ENCODE assay signal across 28 cellular contexts in the genomic region with DNA sequence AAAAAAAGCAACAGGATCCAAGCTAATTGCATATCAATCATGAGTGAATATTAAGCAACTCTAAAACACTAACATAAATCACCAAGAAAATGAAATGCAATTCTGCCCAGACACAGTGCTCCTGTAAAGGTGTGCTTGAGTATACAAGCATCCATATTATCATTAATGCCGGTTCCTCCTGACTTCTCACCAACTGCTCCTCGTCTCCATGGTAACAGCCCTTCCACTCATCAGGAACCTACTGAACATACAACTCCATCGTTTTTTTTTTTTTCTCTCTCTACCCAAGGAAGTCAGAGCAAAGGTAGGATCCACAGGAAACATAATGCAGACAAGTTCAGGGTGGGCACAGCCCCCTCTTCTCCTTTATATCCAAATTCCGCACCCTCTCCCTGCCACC. TPM values are rescaled to one million over a fixed set of nuclear protein-coding genes. Genes with fewer than 3 reads are reported as not detected.
"Had no signal": no experiment of that assay in that cellular context is flagged by ENCODE, and none has a peak within 500 bp of the region (broad histone marks: within the 10 kb centered on the region; RNA-seq: fewer than 3 reads in every experiment).

No MANE protein-coding gene starts in this region.

- H3K27ac ChIP-seq: body of pancreas, left ventricle myocardium inferior, tibial nerve had no signal

- H3K4me1 ChIP-seq: body of pancreas, left ventricle myocardium inferior, tibial nerve had no signal

- H3K4me3 ChIP-seq: body of pancreas, left ventricle myocardium inferior, tibial nerve had no signal

- H3K27me3 ChIP-seq: body of pancreas, tibial nerve had no signal

- ATAC-seq: activated CD4-positive, alpha-beta T cell treated with anti-CD3 and anti-CD28 coated beads for 36 hours; activated naive CD8-positive, alpha-beta T cell treated with anti-CD3 and anti-CD28 coated beads, Interleukin-2, amount 50 U/mL, for 24 hours; body of pancreas; esophagus mucosa; naive thymus-derived CD8-positive, alpha-beta T cell; stimulated activated naive CD8-positive, alpha-beta T cell treated with anti-CD3 and anti-CD28 coated beads, Interleukin-15, Interleukin-2, amounts not matched to agents 100 U/mL and 50 U/mL, for 24 hours had no signal

- DNase-seq: activated B cell treated with CpG ODN at 0.5 μM for 24 hours; activated CD4-positive, alpha-beta memory T cell treated with anti-CD3 and anti-CD28 coated beads for 36 hours; activated CD4-positive, alpha-beta T cell treated with anti-CD3 and anti-CD28 coated beads for 36 hours; activated gamma-delta T cell; activated naive CD4-positive, alpha-beta T cell treated with anti-CD3 and anti-CD28 coated beads, Interleukin-2, amount 50 U/mL, for 16 hours; activated naive CD8-positive, alpha-beta T cell treated with anti-CD3 and anti-CD28 coated beads, Interleukin-2, amount 50 U/mL, for 24 hours; body of pancreas; dermis blood vessel endothelial cell; effector CD8-positive, alpha-beta T cell; foreskin melanocyte; hippocampal formation; left ventricle myocardium inferior; naive thymus-derived CD8-positive, alpha-beta T cell; stimulated activated CD4-positive, alpha-beta T cell treated with anti-CD3 and anti-CD28 coated beads, Interleukin-2, amount 100 ng/mL, for 48 hours; stimulated activated CD8-positive, alpha-beta memory T cell treated with anti-CD3 and anti-CD28 coated beads, Interleukin-4, amount 100 ng/mL, for 48 hours; stimulated activated naive CD8-positive, alpha-beta T cell treated with anti-CD3 and anti-CD28 coated beads, Interleukin-15, Interleukin-2, amounts not matched to agents 100 U/mL and 50 U/mL, for 24 hours; substantia nigra; T1000 had no signal

- H3K9me3 ChIP-seq: body of pancreas, left ventricle myocardium inferior, tibial nerve had no signal

RNA-seq across cellular contexts. Expression of a gene that starts 35.7 kb away (rescaled TPM):
- total RNA-seq: activated B cell treated with CpG ODN at 0.5 μM for 24 hours; activated CD4-positive, alpha-beta memory T cell treated with anti-CD3 and anti-CD28 coated beads for 36 hours; activated CD4-positive, alpha-beta T cell treated with anti-CD3 and anti-CD28 coated beads for 36 hours; body of pancreas; cardiac septum; dermis blood vessel endothelial cell; endothelial cell of umbilical vein; esophagus mucosa; left ventricle myocardium inferior; lung microvascular endothelial cell; mesothelial cell of epicardium; naive thymus-derived CD8-positive, alpha-beta T cell; osteocyte; progenitor cell of endocrine pancreas; T-helper 1 cell treated with Interleukin-12 subunit alpha and Interleukin-12 subunit beta and Interleukin-4 antibody, amounts not matched to agents 30 ng/mL and 1 ng/mL, for 36 hours; tibial nerve; urinary bladder had no signal
- polyA plus RNA-seq: endothelial cell of umbilical vein; naive thymus-derived CD8-positive, alpha-beta T cell; urinary bladder had no signal

RNA-seq across cellular contexts. Expression of a gene that starts 36.3 kb away (rescaled TPM):
- total RNA-seq: activated B cell treated with CpG ODN at 0.5 μM for 24 hours; activated CD4-positive, alpha-beta memory T cell treated with anti-CD3 and anti-CD28 coated beads for 36 hours; activated CD4-positive, alpha-beta T cell treated with anti-CD3 and anti-CD28 coated beads for 36 hours; body of pancreas; dermis blood vessel endothelial cell; endothelial cell of umbilical vein; esophagus mucosa; lung microvascular endothelial cell; naive thymus-derived CD8-positive, alpha-beta T cell; osteocyte; progenitor cell of endocrine pancreas; T-helper 1 cell treated with Interleukin-12 subunit alpha and Interleukin-12 subunit beta and Interleukin-4 antibody, amounts not matched to agents 30 ng/mL and 1 ng/mL, for 36 hours; tibial nerve; urinary bladder had no signal
- polyA plus RNA-seq: endothelial cell of umbilical vein; naive thymus-derived CD8-positive, alpha-beta T cell; urinary bladder had no signal
